1 cellular context compared by ENCODE assay signal in the genomic region with DNA sequence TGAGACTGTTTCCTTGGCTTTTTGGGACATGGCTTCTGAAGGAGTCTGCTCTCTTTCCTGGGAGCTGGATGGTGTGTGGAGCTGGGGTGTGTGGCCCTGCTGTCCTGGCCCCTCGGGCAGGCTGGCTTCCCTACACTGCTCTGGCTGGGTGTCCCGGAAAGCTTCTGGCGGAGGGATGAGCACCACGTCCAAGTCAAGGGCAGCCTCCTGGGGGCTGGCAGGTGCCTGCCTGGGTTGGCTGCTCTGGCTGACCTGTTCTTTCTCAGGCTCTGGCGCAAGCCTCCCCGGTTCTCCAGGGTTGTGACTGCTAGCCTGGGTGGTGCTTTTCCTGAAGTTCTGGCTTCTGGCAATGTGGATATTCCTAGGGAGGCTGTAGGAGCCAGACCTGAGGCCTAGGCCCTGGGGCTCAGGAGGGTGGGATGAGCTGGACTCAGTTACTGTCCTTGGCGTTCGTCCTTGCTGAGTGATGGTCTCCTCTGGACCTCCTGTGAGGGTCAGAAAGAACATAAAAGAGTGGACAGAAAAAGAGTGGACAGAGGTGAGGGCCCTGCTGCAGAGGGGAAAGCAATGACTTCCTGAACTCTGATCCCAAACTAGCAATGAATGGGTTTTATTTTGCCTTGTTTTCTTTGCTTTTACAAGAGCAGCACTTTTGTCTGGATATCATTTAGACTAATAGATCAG.
TF ChIP-seq lines count a peak whose summit lies in the region.

No MANE protein-coding gene starts in this region.

TF ChIP-seq in HepG2, 621 proteins besides CTCF, POLR2A, EP300 and RAD21 (continues in another document):
- TF ChIP-seq, protein P1, sequence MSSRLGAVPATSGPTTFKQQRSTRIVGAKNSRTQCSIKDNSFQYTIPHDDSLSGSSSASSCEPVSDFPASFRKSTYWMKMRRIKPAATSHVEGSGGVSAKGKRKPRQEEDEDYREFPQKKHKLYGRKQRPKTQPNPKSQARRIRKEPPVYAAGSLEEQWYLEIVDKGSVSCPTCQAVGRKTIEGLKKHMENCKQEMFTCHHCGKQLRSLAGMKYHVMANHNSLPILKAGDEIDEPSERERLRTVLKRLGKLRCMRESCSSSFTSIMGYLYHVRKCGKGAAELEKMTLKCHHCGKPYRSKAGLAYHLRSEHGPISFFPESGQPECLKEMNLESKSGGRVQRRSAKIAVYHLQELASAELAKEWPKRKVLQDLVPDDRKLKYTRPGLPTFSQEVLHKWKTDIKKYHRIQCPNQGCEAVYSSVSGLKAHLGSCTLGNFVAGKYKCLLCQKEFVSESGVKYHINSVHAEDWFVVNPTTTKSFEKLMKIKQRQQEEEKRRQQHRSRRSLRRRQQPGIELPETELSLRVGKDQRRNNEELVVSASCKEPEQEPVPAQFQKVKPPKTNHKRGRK (CRISPR knock-in tag; IDR thresholded peaks at IDR 0.05) = no peak
- TF ChIP-seq CHD2 (IDR thresholded peaks at IDR 0.05; ENCODE audit: low read depth, low read length) (no peak), ASH2L (IDR thresholded peaks at IDR 0.05; ENCODE audit: insufficient read length, low read depth, low read length) (peak; percentile 18), SAFB2 (CRISPR knock-in tag; IDR thresholded peaks at IDR 0.05; ENCODE audit: borderline replicate concordance, low read depth) (no peak), KDM4B (CRISPR knock-in tag; IDR thresholded peaks at IDR 0.05) (no peak), ZNF101 (CRISPR knock-in tag; IDR thresholded peaks at IDR 0.05; ENCODE audit: borderline replicate concordance, low read depth) (no peak), GTF2F1 (IDR thresholded peaks at IDR 0.05; ENCODE audit: low read length) (no peak), FOXO1 (CRISPR knock-in tag; IDR thresholded peaks at IDR 0.05) (no peak), ETV5 (CRISPR knock-in tag; IDR thresholded peaks at IDR 0.05; ENCODE audit: borderline replicate concordance) (peak; percentile 16; the same call in 1 of the 2 replicates), RELA (CRISPR knock-in tag; IDR thresholded peaks at IDR 0.05) (no peak), ZNF674 (CRISPR knock-in tag; IDR thresholded peaks at IDR 0.05; ENCODE audit: low read depth) (no peak), ZBTB7A (CRISPR knock-in tag; IDR thresholded peaks at IDR 0.05) (0 out of 2 replicates have a peak, but pooled peaks have one; percentile 45), PPARG (CRISPR knock-in tag; conservative IDR thresholded peaks at IDR 0.05) (no peak), TCF7 (IDR thresholded peaks at IDR 0.05; ENCODE audit: low read depth) (peak; percentile 12; the same call in 1 of the 2 replicates), SOX5 (CRISPR knock-in tag; IDR thresholded peaks at IDR 0.05; ENCODE audit: borderline replicate concordance) (0 out of 2 replicates have a peak, but pooled peaks have one; percentile 14), ISL2 (CRISPR knock-in tag; IDR thresholded peaks at IDR 0.05) (no peak), MTF2 (CRISPR knock-in tag; IDR thresholded peaks at IDR 0.05; ENCODE audit: borderline replicate concordance) (no peak), ZNF629 (CRISPR knock-in tag; conservative IDR thresholded peaks at IDR 0.05) (peak; percentile 61; the same call in 1 of the 2 replicates), MED8 (CRISPR knock-in tag; IDR thresholded peaks at IDR 0.05; ENCODE audit: insufficient replicate concordance) (no peak), MYC (CRISPR knock-in tag; IDR thresholded peaks at IDR 0.05; ENCODE audit: borderline replicate concordance) (no peak), ARNTL (CRISPR knock-in tag; IDR thresholded peaks at IDR 0.05) (no peak), HHEX (CRISPR knock-in tag; IDR thresholded peaks at IDR 0.05) (no peak), PAX8 (CRISPR knock-in tag; IDR thresholded peaks at IDR 0.05; ENCODE audit: borderline replicate concordance) (no peak), SAP130 (CRISPR knock-in tag; IDR thresholded peaks at IDR 0.05; ENCODE audit: low read depth) (peak; percentile 55; the same call in 1 of the 2 replicates), ZSCAN25 (CRISPR knock-in tag; IDR thresholded peaks at IDR 0.05) (peak; percentile 56; the same call in 1 of the 2 replicates), ZKSCAN5 (CRISPR knock-in tag; IDR thresholded peaks at IDR 0.05) (peak; percentile 79; the same call in 1 of the 2 replicates), HNF4A (CRISPR knock-in tag; IDR thresholded peaks at IDR 0.05) (peak; percentile 39), HMGA1 (CRISPR knock-in tag; conservative IDR thresholded peaks at IDR 0.05) (no peak), NFKBIZ (CRISPR knock-in tag; IDR thresholded peaks at IDR 0.05) (no peak), SYNCRIP (IDR thresholded peaks at IDR 0.05; ENCODE audit: insufficient read depth, low read depth, low read length) (no peak)
- TF ChIP-seq, protein P2, sequence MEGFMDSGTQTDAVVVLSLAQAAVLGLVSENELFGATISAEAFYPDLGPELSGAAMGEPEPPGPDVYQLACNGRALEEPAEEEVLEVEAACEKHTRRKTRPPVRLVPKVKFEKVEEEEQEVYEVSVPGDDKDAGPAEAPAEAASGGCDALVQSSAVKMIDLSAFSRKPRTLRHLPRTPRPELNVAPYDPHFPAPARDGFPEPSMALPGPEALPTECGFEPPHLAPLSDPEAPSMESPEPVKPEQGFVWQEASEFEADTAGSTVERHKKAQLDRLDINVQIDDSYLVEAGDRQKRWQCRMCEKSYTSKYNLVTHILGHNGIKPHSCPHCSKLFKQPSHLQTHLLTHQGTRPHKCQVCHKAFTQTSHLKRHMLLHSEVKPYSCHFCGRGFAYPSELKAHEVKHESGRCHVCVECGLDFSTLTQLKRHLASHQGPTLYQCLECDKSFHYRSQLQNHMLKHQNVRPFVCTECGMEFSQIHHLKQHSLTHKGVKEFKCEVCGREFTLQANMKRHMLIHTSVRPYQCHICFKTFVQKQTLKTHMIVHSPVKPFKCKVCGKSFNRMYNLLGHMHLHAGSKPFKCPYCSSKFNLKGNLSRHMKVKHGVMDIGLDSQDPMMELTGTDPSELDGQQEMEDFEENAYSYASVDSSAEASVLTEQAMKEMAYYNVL (CRISPR knock-in tag; IDR thresholded peaks at IDR 0.05; ENCODE audit: borderline replicate concordance) = 0 out of 2 replicates have a peak, but pooled peaks have one; percentile 43
- TF ChIP-seq, protein P3, sequence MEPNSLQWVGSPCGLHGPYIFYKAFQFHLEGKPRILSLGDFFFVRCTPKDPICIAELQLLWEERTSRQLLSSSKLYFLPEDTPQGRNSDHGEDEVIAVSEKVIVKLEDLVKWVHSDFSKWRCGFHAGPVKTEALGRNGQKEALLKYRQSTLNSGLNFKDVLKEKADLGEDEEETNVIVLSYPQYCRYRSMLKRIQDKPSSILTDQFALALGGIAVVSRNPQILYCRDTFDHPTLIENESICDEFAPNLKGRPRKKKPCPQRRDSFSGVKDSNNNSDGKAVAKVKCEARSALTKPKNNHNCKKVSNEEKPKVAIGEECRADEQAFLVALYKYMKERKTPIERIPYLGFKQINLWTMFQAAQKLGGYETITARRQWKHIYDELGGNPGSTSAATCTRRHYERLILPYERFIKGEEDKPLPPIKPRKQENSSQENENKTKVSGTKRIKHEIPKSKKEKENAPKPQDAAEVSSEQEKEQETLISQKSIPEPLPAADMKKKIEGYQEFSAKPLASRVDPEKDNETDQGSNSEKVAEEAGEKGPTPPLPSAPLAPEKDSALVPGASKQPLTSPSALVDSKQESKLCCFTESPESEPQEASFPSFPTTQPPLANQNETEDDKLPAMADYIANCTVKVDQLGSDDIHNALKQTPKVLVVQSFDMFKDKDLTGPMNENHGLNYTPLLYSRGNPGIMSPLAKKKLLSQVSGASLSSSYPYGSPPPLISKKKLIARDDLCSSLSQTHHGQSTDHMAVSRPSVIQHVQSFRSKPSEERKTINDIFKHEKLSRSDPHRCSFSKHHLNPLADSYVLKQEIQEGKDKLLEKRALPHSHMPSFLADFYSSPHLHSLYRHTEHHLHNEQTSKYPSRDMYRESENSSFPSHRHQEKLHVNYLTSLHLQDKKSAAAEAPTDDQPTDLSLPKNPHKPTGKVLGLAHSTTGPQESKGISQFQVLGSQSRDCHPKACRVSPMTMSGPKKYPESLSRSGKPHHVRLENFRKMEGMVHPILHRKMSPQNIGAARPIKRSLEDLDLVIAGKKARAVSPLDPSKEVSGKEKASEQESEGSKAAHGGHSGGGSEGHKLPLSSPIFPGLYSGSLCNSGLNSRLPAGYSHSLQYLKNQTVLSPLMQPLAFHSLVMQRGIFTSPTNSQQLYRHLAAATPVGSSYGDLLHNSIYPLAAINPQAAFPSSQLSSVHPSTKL (CRISPR knock-in tag; IDR thresholded peaks at IDR 0.05) = peak; percentile 27; the same call in 1 of the 2 replicates
- TF ChIP-seq, protein P4, sequence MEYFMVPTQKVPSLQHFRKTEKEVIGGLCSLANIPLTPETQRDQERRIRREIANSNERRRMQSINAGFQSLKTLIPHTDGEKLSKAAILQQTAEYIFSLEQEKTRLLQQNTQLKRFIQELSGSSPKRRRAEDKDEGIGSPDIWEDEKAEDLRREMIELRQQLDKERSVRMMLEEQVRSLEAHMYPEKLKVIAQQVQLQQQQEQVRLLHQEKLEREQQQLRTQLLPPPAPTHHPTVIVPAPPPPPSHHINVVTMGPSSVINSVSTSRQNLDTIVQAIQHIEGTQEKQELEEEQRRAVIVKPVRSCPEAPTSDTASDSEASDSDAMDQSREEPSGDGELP (IDR thresholded peaks at IDR 0.05; ENCODE audit: borderline replicate concordance, low read depth) = no peak
- TF ChIP-seq, protein P5, sequence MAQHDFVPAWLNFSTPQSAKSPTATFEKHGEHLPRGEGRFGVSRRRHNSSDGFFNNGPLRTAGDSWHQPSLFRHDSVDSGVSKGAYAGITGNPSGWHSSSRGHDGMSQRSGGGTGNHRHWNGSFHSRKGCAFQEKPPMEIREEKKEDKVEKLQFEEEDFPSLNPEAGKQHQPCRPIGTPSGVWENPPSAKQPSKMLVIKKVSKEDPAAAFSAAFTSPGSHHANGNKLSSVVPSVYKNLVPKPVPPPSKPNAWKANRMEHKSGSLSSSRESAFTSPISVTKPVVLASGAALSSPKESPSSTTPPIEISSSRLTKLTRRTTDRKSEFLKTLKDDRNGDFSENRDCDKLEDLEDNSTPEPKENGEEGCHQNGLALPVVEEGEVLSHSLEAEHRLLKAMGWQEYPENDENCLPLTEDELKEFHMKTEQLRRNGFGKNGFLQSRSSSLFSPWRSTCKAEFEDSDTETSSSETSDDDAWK (CRISPR knock-in tag; IDR thresholded peaks at IDR 0.05) = no peak
- TF ChIP-seq, protein P6, sequence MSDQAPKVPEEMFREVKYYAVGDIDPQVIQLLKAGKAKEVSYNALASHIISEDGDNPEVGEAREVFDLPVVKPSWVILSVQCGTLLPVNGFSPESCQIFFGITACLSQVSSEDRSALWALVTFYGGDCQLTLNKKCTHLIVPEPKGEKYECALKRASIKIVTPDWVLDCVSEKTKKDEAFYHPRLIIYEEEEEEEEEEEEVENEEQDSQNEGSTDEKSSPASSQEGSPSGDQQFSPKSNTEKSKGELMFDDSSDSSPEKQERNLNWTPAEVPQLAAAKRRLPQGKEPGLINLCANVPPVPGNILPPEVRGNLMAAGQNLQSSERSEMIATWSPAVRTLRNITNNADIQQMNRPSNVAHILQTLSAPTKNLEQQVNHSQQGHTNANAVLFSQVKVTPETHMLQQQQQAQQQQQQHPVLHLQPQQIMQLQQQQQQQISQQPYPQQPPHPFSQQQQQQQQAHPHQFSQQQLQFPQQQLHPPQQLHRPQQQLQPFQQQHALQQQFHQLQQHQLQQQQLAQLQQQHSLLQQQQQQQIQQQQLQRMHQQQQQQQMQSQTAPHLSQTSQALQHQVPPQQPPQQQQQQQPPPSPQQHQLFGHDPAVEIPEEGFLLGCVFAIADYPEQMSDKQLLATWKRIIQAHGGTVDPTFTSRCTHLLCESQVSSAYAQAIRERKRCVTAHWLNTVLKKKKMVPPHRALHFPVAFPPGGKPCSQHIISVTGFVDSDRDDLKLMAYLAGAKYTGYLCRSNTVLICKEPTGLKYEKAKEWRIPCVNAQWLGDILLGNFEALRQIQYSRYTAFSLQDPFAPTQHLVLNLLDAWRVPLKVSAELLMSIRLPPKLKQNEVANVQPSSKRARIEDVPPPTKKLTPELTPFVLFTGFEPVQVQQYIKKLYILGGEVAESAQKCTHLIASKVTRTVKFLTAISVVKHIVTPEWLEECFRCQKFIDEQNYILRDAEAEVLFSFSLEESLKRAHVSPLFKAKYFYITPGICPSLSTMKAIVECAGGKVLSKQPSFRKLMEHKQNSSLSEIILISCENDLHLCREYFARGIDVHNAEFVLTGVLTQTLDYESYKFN (CRISPR knock-in tag; conservative IDR thresholded peaks at IDR 0.05) = peak; percentile 50; the same call in 1 of the 2 replicates
- TF ChIP-seq, protein P7, sequence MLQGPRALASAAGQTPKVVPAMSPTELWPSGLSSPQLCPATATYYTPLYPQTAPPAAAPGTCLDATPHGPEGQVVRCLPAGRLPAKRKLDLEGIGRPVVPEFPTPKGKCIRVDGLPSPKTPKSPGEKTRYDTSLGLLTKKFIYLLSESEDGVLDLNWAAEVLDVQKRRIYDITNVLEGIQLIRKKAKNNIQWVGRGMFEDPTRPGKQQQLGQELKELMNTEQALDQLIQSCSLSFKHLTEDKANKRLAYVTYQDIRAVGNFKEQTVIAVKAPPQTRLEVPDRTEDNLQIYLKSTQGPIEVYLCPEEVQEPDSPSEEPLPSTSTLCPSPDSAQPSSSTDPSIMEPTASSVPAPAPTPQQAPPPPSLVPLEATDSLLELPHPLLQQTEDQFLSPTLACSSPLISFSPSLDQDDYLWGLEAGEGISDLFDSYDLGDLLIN (CRISPR knock-in tag; IDR thresholded peaks at IDR 0.05; ENCODE audit: borderline replicate concordance) = no peak
- TF ChIP-seq, protein P8, sequence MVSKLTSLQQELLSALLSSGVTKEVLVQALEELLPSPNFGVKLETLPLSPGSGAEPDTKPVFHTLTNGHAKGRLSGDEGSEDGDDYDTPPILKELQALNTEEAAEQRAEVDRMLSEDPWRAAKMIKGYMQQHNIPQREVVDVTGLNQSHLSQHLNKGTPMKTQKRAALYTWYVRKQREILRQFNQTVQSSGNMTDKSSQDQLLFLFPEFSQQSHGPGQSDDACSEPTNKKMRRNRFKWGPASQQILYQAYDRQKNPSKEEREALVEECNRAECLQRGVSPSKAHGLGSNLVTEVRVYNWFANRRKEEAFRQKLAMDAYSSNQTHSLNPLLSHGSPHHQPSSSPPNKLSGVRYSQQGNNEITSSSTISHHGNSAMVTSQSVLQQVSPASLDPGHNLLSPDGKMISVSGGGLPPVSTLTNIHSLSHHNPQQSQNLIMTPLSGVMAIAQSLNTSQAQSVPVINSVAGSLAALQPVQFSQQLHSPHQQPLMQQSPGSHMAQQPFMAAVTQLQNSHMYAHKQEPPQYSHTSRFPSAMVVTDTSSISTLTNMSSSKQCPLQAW (CRISPR knock-in tag; IDR thresholded peaks at IDR 0.05) = peak; percentile 29; the same call in 1 of the 2 replicates
- TF ChIP-seq, protein P9, sequence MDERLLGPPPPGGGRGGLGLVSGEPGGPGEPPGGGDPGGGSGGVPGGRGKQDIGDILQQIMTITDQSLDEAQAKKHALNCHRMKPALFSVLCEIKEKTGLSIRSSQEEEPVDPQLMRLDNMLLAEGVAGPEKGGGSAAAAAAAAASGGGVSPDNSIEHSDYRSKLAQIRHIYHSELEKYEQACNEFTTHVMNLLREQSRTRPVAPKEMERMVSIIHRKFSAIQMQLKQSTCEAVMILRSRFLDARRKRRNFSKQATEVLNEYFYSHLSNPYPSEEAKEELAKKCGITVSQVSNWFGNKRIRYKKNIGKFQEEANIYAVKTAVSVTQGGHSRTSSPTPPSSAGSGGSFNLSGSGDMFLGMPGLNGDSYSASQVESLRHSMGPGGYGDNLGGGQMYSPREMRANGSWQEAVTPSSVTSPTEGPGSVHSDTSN (CRISPR knock-in tag; IDR thresholded peaks at IDR 0.05) = no peak
- TF ChIP-seq, protein P10, sequence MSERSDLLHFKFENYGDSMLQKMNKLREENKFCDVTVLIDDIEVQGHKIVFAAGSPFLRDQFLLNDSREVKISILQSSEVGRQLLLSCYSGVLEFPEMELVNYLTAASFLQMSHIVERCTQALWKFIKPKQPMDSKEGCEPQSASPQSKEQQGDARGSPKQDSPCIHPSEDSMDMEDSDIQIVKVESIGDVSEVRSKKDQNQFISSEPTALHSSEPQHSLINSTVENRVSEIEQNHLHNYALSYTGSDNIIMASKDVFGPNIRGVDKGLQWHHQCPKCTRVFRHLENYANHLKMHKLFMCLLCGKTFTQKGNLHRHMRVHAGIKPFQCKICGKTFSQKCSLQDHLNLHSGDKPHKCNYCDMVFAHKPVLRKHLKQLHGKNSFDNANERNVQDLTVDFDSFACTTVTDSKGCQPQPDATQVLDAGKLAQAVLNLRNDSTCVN (CRISPR knock-in tag; IDR thresholded peaks at IDR 0.05; ENCODE audit: borderline replicate concordance) = no peak
